Comparison of ENCODE assay signal across 14 cellular contexts in the genomic region with DNA sequence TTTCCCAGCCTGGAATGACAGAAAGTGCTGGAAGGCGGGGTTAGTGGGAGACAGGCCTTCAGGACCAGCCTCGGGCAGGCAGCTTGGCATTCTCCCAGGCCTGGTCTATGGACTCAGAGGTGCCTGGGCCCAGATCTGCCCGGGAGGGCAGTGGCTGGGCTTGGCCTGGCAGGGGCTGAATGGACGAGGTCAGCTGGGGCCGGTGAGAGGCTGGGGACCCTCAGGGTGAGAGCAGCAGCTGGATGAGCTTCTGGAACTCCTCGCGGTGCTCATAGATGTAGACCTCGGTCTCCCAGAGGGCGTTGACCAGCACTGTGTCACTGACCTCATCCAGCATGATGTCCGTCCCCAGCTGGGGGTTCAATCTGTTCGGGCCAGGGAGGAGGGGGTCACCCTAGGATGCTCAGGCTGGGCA. TPM values are rescaled to one million over a fixed set of nuclear protein-coding genes. Genes with fewer than 3 reads are reported as not detected.
"Had no signal": no experiment of that assay in that cellular context is flagged by ENCODE, and none has a peak within 500 bp of the region (broad histone marks: within the 10 kb centered on the region; RNA-seq: fewer than 3 reads in every experiment).

No MANE protein-coding gene starts in this region.

- H3K27me3 ChIP-seq: breast epithelium, dorsolateral prefrontal cortex, foreskin keratinocyte, ovary, tibial artery, vagina had no signal

- H3K9me3 Mint-ChIP-seq: activated CD4-positive, alpha-beta memory T cell treated with anti-CD3 and anti-CD28 coated beads for 36 hours; activated T-cell treated with anti-CD3 and anti-CD28 coated beads, Interleukin-2, amount 50 U/mL, for 4 hours; natural killer cell treated with Interleukin-12 subunit alpha and Interleukin-12 subunit beta and Interleukin-15 and Interleukin-18, amount 100 ng/mL, for 72 hours had no signal

- H3K4me3 Mint-ChIP-seq: activated CD4-positive, alpha-beta memory T cell treated with anti-CD3 and anti-CD28 coated beads for 36 hours; activated naive CD8-positive, alpha-beta T cell treated with anti-CD3 and anti-CD28 coated beads, Interleukin-2, amount 10 ng/mL, durations not matched to agents 7 days and 5 days; activated T-cell treated with anti-CD3 and anti-CD28 coated beads, Interleukin-2, amount 50 U/mL, for 4 hours; natural killer cell treated with Interleukin-12 subunit alpha and Interleukin-12 subunit beta and Interleukin-15 and Interleukin-18, amount 100 ng/mL, for 72 hours had no signal

- DNase-seq: activated CD4-positive, alpha-beta memory T cell treated with anti-CD3 and anti-CD28 coated beads for 36 hours; activated naive CD8-positive, alpha-beta T cell treated with anti-CD3 and anti-CD28 coated beads, Interleukin-2, amount 10 ng/mL, durations not matched to agents 7 days and 5 days; activated T-cell treated with anti-CD3 and anti-CD28 coated beads, Interleukin-2, amount 50 U/mL, for 4 hours; anterior cingulate cortex; dorsolateral prefrontal cortex; foreskin keratinocyte; left ventricle myocardium inferior; ovary; stimulated activated CD4-positive, alpha-beta T cell treated with anti-CD3 and anti-CD28 coated beads, Interleukin-4, amount 100 ng/mL, for 4 hours; tibial artery had no signal

- H3K27ac Mint-ChIP-seq: activated CD4-positive, alpha-beta memory T cell treated with anti-CD3 and anti-CD28 coated beads for 36 hours; activated naive CD8-positive, alpha-beta T cell treated with anti-CD3 and anti-CD28 coated beads, Interleukin-2, amount 10 ng/mL, durations not matched to agents 7 days and 5 days; natural killer cell treated with Interleukin-12 subunit alpha and Interleukin-12 subunit beta and Interleukin-15 and Interleukin-18, amount 100 ng/mL, for 72 hours had no signal

- H3K27me3 Mint-ChIP-seq: activated CD4-positive, alpha-beta memory T cell treated with anti-CD3 and anti-CD28 coated beads for 36 hours; activated naive CD8-positive, alpha-beta T cell treated with anti-CD3 and anti-CD28 coated beads, Interleukin-2, amount 10 ng/mL, durations not matched to agents 7 days and 5 days; natural killer cell treated with Interleukin-12 subunit alpha and Interleukin-12 subunit beta and Interleukin-15 and Interleukin-18, amount 100 ng/mL, for 72 hours had no signal

- H3K27ac ChIP-seq: breast epithelium, foreskin keratinocyte, left ventricle myocardium inferior, ovary, tibial artery, vagina had no signal

- H3K36me3 ChIP-seq: breast epithelium, ovary, vagina had no signal

- H3K4me3 ChIP-seq: breast epithelium, dorsolateral prefrontal cortex, left ventricle myocardium inferior, ovary, tibial artery, vagina had no signal

- ATAC-seq: activated T-cell treated with anti-CD3 and anti-CD28 coated beads, Interleukin-2, amount 50 U/mL, for 4 hours; foreskin keratinocyte; natural killer cell treated with Interleukin-12 subunit alpha and Interleukin-12 subunit beta and Interleukin-15 and Interleukin-18, amount 100 ng/mL, for 72 hours had no signal

- H3K36me3 Mint-ChIP-seq: natural killer cell treated with Interleukin-12 subunit alpha and Interleukin-12 subunit beta and Interleukin-15 and Interleukin-18, amount 100 ng/mL, for 72 hours had no signal

- H3K9me3 ChIP-seq: breast epithelium, left ventricle myocardium inferior, ovary, tibial artery, vagina had no signal

- H3K4me1 ChIP-seq: foreskin keratinocyte had no signal

RNA-seq across cellular contexts. Expression of a gene that starts 1.5 kb away (rescaled TPM):
- total RNA-seq: cerebellum, vagina had no signal

RNA-seq across cellular contexts. Expression of a gene that starts 28.0 kb away (rescaled TPM):
- total RNA-seq: activated naive CD8-positive, alpha-beta T cell treated with anti-CD3 and anti-CD28 coated beads, Interleukin-2, amount 10 ng/mL, durations not matched to agents 7 days and 5 days; activated T-cell treated with anti-CD3 and anti-CD28 coated beads, Interleukin-2, amount 50 U/mL, for 4 hours; foreskin keratinocyte; left ventricle myocardium inferior had no signal
